ENCODE assay signal across 8 cellular contexts in genomic region chr7:44914992-44915607, GRCh38. TPM values are rescaled to one million over a fixed set of nuclear protein-coding genes. Genes with fewer than 3 reads are reported as not detected.
DNase-seq lines count a peak whose midpoint lies in the region; ATAC-seq lines count a peak whose summit lies in the region.

No MANE protein-coding gene starts in this region.

- no peak overlapping the region for H3K4me3 ChIP-seq in effector memory CD4-positive, alpha-beta T cell (ENCODE audit: insufficient read depth, low read depth, low read length, poor library complexity, severe bottlenecking)

- H3K27ac Mint-ChIP-seq in activated CD4-positive, alpha-beta T cell treated with anti-CD3 and anti-CD28 coated beads for 36 hours: peak overlapping the region; percentile 73
- H3K27ac Mint-ChIP-seq in stimulated activated memory B cell treated with anti-CD40 and anti-IgM and Interleukin-4, amounts not matched to agents 10 μg/mL and 1 μg/mL and 100 μg/mL, for 72 hours: peak overlapping the region; percentile 72

- peak overlapping the region; percentile 3 for H3K4me3 Mint-ChIP-seq in activated CD4-positive, alpha-beta T cell treated with anti-CD3 and anti-CD28 coated beads for 36 hours
- H3K4me3 Mint-ChIP-seq in stimulated activated memory B cell treated with anti-CD40 and anti-IgM and Interleukin-4, amounts not matched to agents 10 μg/mL and 1 μg/mL and 100 μg/mL, for 72 hours: peak overlapping the region; percentile 12

- POLR2A ChIA-PET in activated CD4-positive, alpha-beta T cell treated with anti-CD3 and anti-CD28 coated beads for 36 hours (lab: Charles Lee): interaction anchor here (0.7 to 1.2 kb wide), 7 partner anchors 29 to 334 kb away, joined by 3 to 8 read pairs (median 5); partner anchors contain the start of genes H2AZ2 and PURB

- ATAC-seq in HG02763 (IDR thresholded peaks at IDR 0.05; ENCODE audit: unreplicated experiment): peak; percentile 48
- peak; percentile 99 for ATAC-seq in activated CD4-positive, alpha-beta T cell treated with anti-CD3 and anti-CD28 coated beads for 36 hours
- ATAC-seq in stimulated activated memory B cell treated with anti-CD40 and anti-IgM and Interleukin-4, amounts not matched to agents 10 μg/mL and 1 μg/mL and 100 μg/mL, for 72 hours: peak; percentile 94
- ATAC-seq in HG03135 (IDR thresholded peaks at IDR 0.05; ENCODE audit: unreplicated experiment): no peak

- DNase-seq in activated CD4-positive, alpha-beta T cell treated with anti-CD3 and anti-CD28 coated beads for 36 hours: peak; percentile 87
- DNase-seq in effector memory CD4-positive, alpha-beta T cell: peak; percentile 5 to 66 (median 51)
- no peak for DNase-seq in NCI-H187 (lab: John Stamatoyannopoulos, UW)
- no peak for DNase-seq in iPS-NIHi7 (ENCODE audit: extremely low spot score)
- no peak for DNase-seq in COLO829 (ENCODE audit: low spot score)

- H3K4me1 Mint-ChIP-seq in activated CD4-positive, alpha-beta T cell treated with anti-CD3 and anti-CD28 coated beads for 36 hours: peaks cover 23% of the 10 kb centered on the region
- H3K4me1 Mint-ChIP-seq in stimulated activated memory B cell treated with anti-CD40 and anti-IgM and Interleukin-4, amounts not matched to agents 10 μg/mL and 1 μg/mL and 100 μg/mL, for 72 hours: peaks cover 5% of the 10 kb centered on the region

- no peaks in the 10 kb centered on the region for H3K36me3 Mint-ChIP-seq in activated CD4-positive, alpha-beta T cell treated with anti-CD3 and anti-CD28 coated beads for 36 hours (ENCODE audit: low read depth)
- H3K36me3 Mint-ChIP-seq in stimulated activated memory B cell treated with anti-CD40 and anti-IgM and Interleukin-4, amounts not matched to agents 10 μg/mL and 1 μg/mL and 100 μg/mL, for 72 hours: no peaks in the 10 kb centered on the region

- H3K27me3 Mint-ChIP-seq in activated CD4-positive, alpha-beta T cell treated with anti-CD3 and anti-CD28 coated beads for 36 hours: no peaks in the 10 kb centered on the region
- no peaks in the 10 kb centered on the region for H3K27me3 Mint-ChIP-seq in stimulated activated memory B cell treated with anti-CD40 and anti-IgM and Interleukin-4, amounts not matched to agents 10 μg/mL and 1 μg/mL and 100 μg/mL, for 72 hours

- no peaks in the 10 kb centered on the region for H3K36me3 ChIP-seq in effector memory CD4-positive, alpha-beta T cell (ENCODE audit: control insufficient read depth, insufficient read depth, low read length)

- CTCF ChIA-PET in activated CD4-positive, alpha-beta T cell treated with anti-CD3 and anti-CD28 coated beads for 36 hours (lab: Charles Lee): interaction anchor here (0.6 to 1.0 kb wide), 5 partner anchors 12 to 117 kb away, joined by 4 to 9 read pairs (median 5); partner anchors contain the start of gene PURB

- no peaks in the 10 kb centered on the region for H3K9me3 Mint-ChIP-seq in activated CD4-positive, alpha-beta T cell treated with anti-CD3 and anti-CD28 coated beads for 36 hours (ENCODE audit: low read depth)
- H3K9me3 Mint-ChIP-seq in stimulated activated memory B cell treated with anti-CD40 and anti-IgM and Interleukin-4, amounts not matched to agents 10 μg/mL and 1 μg/mL and 100 μg/mL, for 72 hours: no peaks in the 10 kb centered on the region

- peak overlapping the region; percentile 53 for H3K27ac ChIP-seq in effector memory CD4-positive, alpha-beta T cell (ENCODE audit: insufficient read depth, low read length, poor library complexity, severe bottlenecking)

- H3K9me3 ChIP-seq in effector memory CD4-positive, alpha-beta T cell (ENCODE audit: control insufficient read depth, low read length): no peaks in the 10 kb centered on the region

- H3K4me1 ChIP-seq in effector memory CD4-positive, alpha-beta T cell (ENCODE audit: control insufficient read depth, insufficient read depth, low read length, poor library complexity, severe bottlenecking): no peaks in the 10 kb centered on the region

- no peaks in the 10 kb centered on the region for H3K27me3 ChIP-seq in effector memory CD4-positive, alpha-beta T cell (replicated peaks; ENCODE audit: control insufficient read depth, insufficient read depth, low read length, poor library complexity, severe bottlenecking)

- intact Hi-C loops in activated CD4-positive, alpha-beta T cell treated with anti-CD3 and anti-CD28 coated beads for 36 hours (cut with DNase I, micrococcal nuclease): loop anchor here (1.0 to 2.0 kb wide), 6 partner anchors 30 to 118 kb away; partner anchors contain the start of genes H2AZ2 (in 1 of the 2), PPIA (in 1 of the 2) and PURB (in 1 of the 2)

RNA-seq across cellular contexts. Expression of gene PURB, which starts 29.8 kb away (rescaled TPM):
- total RNA-seq in activated CD4-positive, alpha-beta T cell treated with anti-CD3 and anti-CD28 coated beads for 36 hours: 10 to 100 TPM; 18.8 to 20.8 TPM

Comparison
In these comparisons a context has a peak if more than half of its experiments do, and no peak if none do; other contexts are left out.
1. DNase-seq: peak in activated CD4-positive, alpha-beta T cell treated with anti-CD3 and anti-CD28 coated beads for 36 hours (single experiment) and effector memory CD4-positive, alpha-beta T cell (3 of 3); none in NCI-H187 (0 of 2), iPS-NIHi7 (single experiment) and COLO829 (single experiment).